Comparison of ENCODE assay signal across 8 cellular contexts in the genomic region with DNA sequence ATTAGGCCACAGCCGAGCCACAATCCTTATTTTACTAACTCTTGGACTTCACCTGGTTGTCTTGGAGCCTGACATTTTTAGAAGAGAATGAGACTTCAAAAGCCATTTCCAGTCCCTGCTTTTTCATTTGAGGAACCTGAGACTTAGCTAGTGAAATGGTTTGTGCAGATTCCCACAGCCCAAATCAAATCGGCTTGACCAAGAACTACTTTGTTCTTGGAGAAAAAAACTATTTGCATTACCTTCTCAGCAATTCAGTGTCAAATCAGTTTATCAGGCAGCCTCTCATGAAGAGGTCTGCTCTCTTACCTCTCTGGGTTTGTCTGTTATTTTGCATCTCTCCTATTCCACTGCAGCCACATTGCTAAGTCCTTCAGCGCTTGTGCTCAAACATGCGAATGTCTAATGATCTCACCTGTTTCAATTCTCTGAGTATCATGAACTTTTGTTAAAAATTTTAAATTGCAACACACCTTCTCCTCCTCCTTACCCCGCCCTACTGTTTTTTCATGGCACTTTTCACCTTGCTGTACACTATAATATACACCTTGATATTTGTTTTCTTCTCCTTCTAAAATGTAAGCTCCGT. TPM values are rescaled to one million over a fixed set of nuclear protein-coding genes. Genes with fewer than 3 reads are reported as not detected.
DNase-seq lines count a peak whose midpoint lies in the region; ATAC-seq and TF ChIP-seq lines count a peak whose summit lies in the region.

No MANE protein-coding gene starts in this region.

- H3K36me3 ChIP-seq in heart left ventricle (peaks cover 0 to 7% (median 0%) of the 10 kb centered on the region in 9 donors), RWPE2 (ENCODE audit: low read depth) (peaks cover 5% of the 10 kb centered on the region; the same call in 1 of the 2 replicates), smooth muscle cell (ENCODE audit: low read depth) (no peaks in the 10 kb centered on the region)

- H3K9ac ChIP-seq in smooth muscle cell (ENCODE audit: low read depth) = no peak overlapping the region

- H3K4me1 ChIP-seq in heart left ventricle (peaks cover 11 to 87% (median 52%) of the 10 kb centered on the region in 12 donors), RWPE2 (ENCODE audit: insufficient read depth, poor library complexity, severe bottlenecking) (peaks cover 30% of the 10 kb centered on the region), smooth muscle cell (ENCODE audit: low read depth) (peaks cover 13% of the 10 kb centered on the region)

- peaks cover 36% of the 10 kb centered on the region for H4K20me1 ChIP-seq in smooth muscle cell (ENCODE audit: low read depth)

- TF ChIP-seq POLR2A in heart left ventricle (IDR thresholded peaks at IDR 0.05) = no peak

- no peak for DNase-seq in heart left ventricle
- no peak for DNase-seq in Right ventricle myocardium inferior (ENCODE audit: missing footprints)
- no peak for DNase-seq in RWPE2 (ENCODE audit: low spot score)
- no peak for DNase-seq in fibroblast of the aortic adventitia (ENCODE audit: low read depth)
- no peak for DNase-seq in smooth muscle cell (lab: John Stamatoyannopoulos, UW; ENCODE audit: unreplicated experiment)
- no peak for DNase-seq in NCI-H2081 (lab: John Stamatoyannopoulos, UW)
- no peak for DNase-seq in stimulated activated naive CD4-positive, alpha-beta T cell (lab: John Stamatoyannopoulos, UW)
- DNase-seq in NCI-H1105 (lab: John Stamatoyannopoulos, UW) = no peak

- H3K27me3 ChIP-seq in heart left ventricle (no peaks in the 10 kb centered on the region), RWPE2 (ENCODE audit: insufficient read depth, poor library complexity, severe bottlenecking) (no peaks in the 10 kb centered on the region), smooth muscle cell (ENCODE audit: low read depth) (no peaks in the 10 kb centered on the region)

- H3K4me3 ChIP-seq in heart left ventricle (peak overlapping the region; percentile 73 to 98 (median 84)), RWPE2 (ENCODE audit: severe bottlenecking) (peak overlapping the region; percentile 97), fibroblast of the aortic adventitia (ENCODE audit: low read depth, low read length) (peak overlapping the region; percentile 96), smooth muscle cell (peak overlapping the region; percentile 81)

- H3K79me2 ChIP-seq in smooth muscle cell (ENCODE audit: low read depth) = peaks cover 42% of the 10 kb centered on the region

- peak overlapping the region; percentile 96 to 100 (median 99) for H3K27ac ChIP-seq in heart left ventricle
- H3K27ac ChIP-seq in RWPE2 (ENCODE audit: poor library complexity, severe bottlenecking) = peak overlapping the region; percentile 82
- H3K27ac ChIP-seq in smooth muscle cell (ENCODE audit: low read depth) = peak overlapping the region; percentile 96

- TF ChIP-seq CTCF in heart left ventricle (IDR thresholded peaks at IDR 0.05) (no peak), RWPE2 (IDR thresholded peaks at IDR 0.05; ENCODE audit: poor library complexity, severe bottlenecking) (no peak), fibroblast of the aortic adventitia (IDR thresholded peaks at IDR 0.05; ENCODE audit: insufficient read depth, low read length) (no peak), smooth muscle cell (IDR thresholded peaks at IDR 0.05; ENCODE audit: borderline replicate concordance, insufficient read depth, poor library complexity, severe bottlenecking) (no peak)

- H3K9me3 ChIP-seq in heart left ventricle = no peaks in the 10 kb centered on the region
- no peaks in the 10 kb centered on the region for H3K9me3 ChIP-seq in RWPE2 (ENCODE audit: severe bottlenecking)
- H3K9me3 ChIP-seq in smooth muscle cell (replicated peaks; ENCODE audit: low read depth) = no peaks in the 10 kb centered on the region

- H2AFZ ChIP-seq in smooth muscle cell (ENCODE audit: low read depth) = peak overlapping the region; percentile 89

- WGBS in heart left ventricle, 4 donors = 66 to 69% (median 68%) methylated on average over 6 of the region's 6 CpGs
- 78% methylated on average over 6 of the region's 6 CpGs for WGBS in smooth muscle cell (ENCODE audit: low lambda C conversion rate)

- intact Hi-C loops in heart left ventricle (cut with DNase I) = loop anchor here in 5 of 10 donors (2.0 to 10.0 kb wide), 4 partner anchors 15 to 122 kb away; no protein-coding TSS in a partner anchor
- intact Hi-C loops in Right ventricle myocardium inferior (cut with DNase I) = loop anchor here (5.0 kb wide), 1 partner anchor 43 kb away; no protein-coding TSS in a partner anchor

- H3K4me2 ChIP-seq in smooth muscle cell = peak overlapping the region; percentile 87

- ATAC-seq in heart left ventricle (no peak), Right ventricle myocardium inferior (no peak), RWPE2 (ENCODE audit: low read depth) (no peak)

- H3F3A ChIP-seq in smooth muscle cell (ENCODE audit: low read depth) = no peaks in the 10 kb centered on the region

RNA-seq across cellular contexts. Expression of a gene that starts 0.6 kb away (rescaled TPM):
- total RNA-seq in heart left ventricle (100 to 1,000 TPM in 3 of 9 donors, 10 to 100 TPM in 6; 68.6 to 152 (median 79.2) TPM), Right ventricle myocardium inferior (103 TPM), fibroblast of the aortic adventitia (ENCODE audit: low replicate concordance) (45.3 and 58.5 TPM in 2 replicates), smooth muscle cell (83.7 and 88.3 TPM in 2 replicates)
- polyA plus RNA-seq in heart left ventricle (10 to 100 TPM; 75.4 to 90.9 TPM), smooth muscle cell (51.1 and 61.1 TPM in 2 replicates)

RNA-seq across cellular contexts. Expression of a gene that starts 46.3 kb away (rescaled TPM):
- total RNA-seq in heart left ventricle (under 1 TPM in 1 of 9 donors, not detected in 8; 0.21 TPM), Right ventricle myocardium inferior (not detected), fibroblast of the aortic adventitia (ENCODE audit: low replicate concordance) (not detected in 2 replicates), smooth muscle cell (not detected in 2 replicates)
- polyA plus RNA-seq in heart left ventricle (under 1 TPM in 1 of 2 donors, not detected in 1; 0.03 TPM), smooth muscle cell (not detected in 2 replicates)
